In the genomic region with DNA sequence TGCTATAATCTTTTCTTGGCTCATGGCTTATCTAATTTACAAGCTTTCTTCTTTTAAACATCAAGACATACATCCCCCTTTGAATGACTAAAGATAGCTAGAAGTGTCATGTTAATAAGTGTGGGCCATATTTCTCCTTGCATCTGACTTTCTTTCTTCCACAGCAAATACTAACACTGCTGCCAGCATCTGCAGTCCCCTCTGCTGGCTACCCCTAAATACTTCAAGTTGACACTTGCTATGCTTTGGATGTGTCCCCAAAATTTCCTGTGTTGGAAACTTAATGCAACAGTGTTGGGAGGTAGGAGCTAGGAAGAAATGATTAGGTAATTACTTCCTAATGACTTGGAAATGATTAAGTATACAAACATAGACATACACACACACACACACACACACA, we compare ENCODE assay signal across 17 cellular contexts.
DNase-seq lines count a peak whose midpoint lies in the region; ATAC-seq, FAIRE-seq and TF ChIP-seq lines count a peak whose summit lies in the region.
"Had no signal": no experiment of that assay in that cellular context is flagged by ENCODE, and none has a peak within 500 bp of the region (broad histone marks: within the 10 kb centered on the region; RNA-seq: fewer than 3 reads in every experiment).

No MANE protein-coding gene starts in this region.

- DNase-seq in H1 (ENCODE audit: low read depth in 1 of 2, low spot score in 2 of 2) (no peak), neural progenitor cell (ENCODE audit: low spot score) (no peak), left lung (no peak), Karpas-422 (no peak)
- no peak for DNase-seq in activated CD4-positive, alpha-beta T cell treated with anti-CD3 and anti-CD28 coated beads for 1 hour
- DNase-seq: ACHN; BE2C; Caco-2; CD4-positive, alpha-beta T cell; DMS153; DMS79; GDM1; HCEC 1CT had no signal

- H3K79me1 ChIP-seq in H1 (ENCODE audit: low read depth, low read length): no peaks in the 10 kb centered on the region

- no peak overlapping the region for H4K5ac ChIP-seq in H1 (ENCODE audit: insufficient read length, low read depth, low read length)

- no peaks in the 10 kb centered on the region for H3K4me1 ChIP-seq in Loucy (ENCODE audit: insufficient read depth, low read length, poor library complexity, severe bottlenecking)
- H3K4me1 ChIP-seq in H1 (replicated peaks in 1 of 4; ENCODE audit: control insufficient read depth in 3 of 4, insufficient read depth in 4 of 4, low read length in 3 of 4): 0 out of 7 replicates have a peak, but pooled peaks cover 0 to 2% (median 0%) of the 10 kb centered on the region in 4 experiments
- H3K4me1 ChIP-seq in neural progenitor cell: no peaks in the 10 kb centered on the region
- no peaks in the 10 kb centered on the region for H3K4me1 ChIP-seq in left lung
- H3K4me1 ChIP-seq in Karpas-422 (ENCODE audit: low read length): no peaks in the 10 kb centered on the region
- H3K4me1 ChIP-seq: BE2C, Caco-2 had no signal

- H3K9me2 ChIP-seq in Loucy (replicated peaks; ENCODE audit: low read depth, low read length) (no peaks in the 10 kb centered on the region), Karpas-422 (replicated peaks; ENCODE audit: insufficient read depth, low read length) (no peaks in the 10 kb centered on the region)

- CTCF ChIA-PET in H1 (lab: Charles Lee; ENCODE audit: partially characterized antibody): interaction anchor here (1.0 to 2.1 kb wide), 7 partner anchors 15 to 667 kb away, joined by 3 to 9 read pairs (median 3); no protein-coding TSS in a partner anchor

- H2BK20ac ChIP-seq in H1 (ENCODE audit: low read length): no peak overlapping the region

- H3K79me2 ChIP-seq in Loucy (ENCODE audit: insufficient read depth, low read length) (no peaks in the 10 kb centered on the region), H1 (ENCODE audit: control insufficient read depth in 1 of 2, insufficient read depth in 2 of 2, low read length in 2 of 2) (no peaks in the 10 kb centered on the region), neural progenitor cell (ENCODE audit: low read depth) (no peaks in the 10 kb centered on the region), Karpas-422 (ENCODE audit: low read length) (no peaks in the 10 kb centered on the region)

- intact Hi-C loops in left lung (cut with DNase I): no loop called here

- peaks cover 6% of the 10 kb centered on the region for H3K4me1 Mint-ChIP-seq in neural progenitor cell

- no peak overlapping the region for H3K18ac ChIP-seq in H1 (ENCODE audit: extremely low read depth, low read length)

- H3K27me3 ChIP-seq in Loucy (ENCODE audit: insufficient read depth, low read length, poor library complexity, severe bottlenecking) (no peaks in the 10 kb centered on the region), H1 (replicated peaks in 1 of 4; ENCODE audit: control insufficient read depth in 3 of 4, extremely low read depth in 1 of 4, insufficient read depth in 3 of 4, low read length in 3 of 4) (no peaks in the 10 kb centered on the region), neural progenitor cell (no peaks in the 10 kb centered on the region), left lung (no peaks in the 10 kb centered on the region), Karpas-422 (ENCODE audit: low read length) (no peaks in the 10 kb centered on the region)
- H3K27me3 ChIP-seq: BE2C had no signal

- TF ChIP-seq RAD21 in H1 (IDR thresholded peaks at IDR 0.05 in 1 of 2, conservative IDR thresholded peaks at IDR 0.05 in 1 of 2; ENCODE audit: low read depth in 2 of 2, low read length in 2 of 2): peak; percentile 55 to 64

- FAIRE-seq in H1 (lab: Jason Lieb, UNC): no peak
- FAIRE-seq: A204.1, H54 had no signal

- H4K20me1 ChIP-seq in Loucy (ENCODE audit: insufficient read depth, low read length, poor library complexity, severe bottlenecking) (no peaks in the 10 kb centered on the region), H1 (replicated peaks in 1 of 2; ENCODE audit: control insufficient read depth in 1 of 2, insufficient read depth in 2 of 2, low read length in 2 of 2) (no peaks in the 10 kb centered on the region), neural progenitor cell (ENCODE audit: low read depth) (no peaks in the 10 kb centered on the region), Karpas-422 (ENCODE audit: insufficient read depth, low read depth, low read length) (no peaks in the 10 kb centered on the region)

- ATAC-seq in left lung: no peak

- H3K14ac ChIP-seq in H1 (ENCODE audit: insufficient read length): no peak overlapping the region

- H3K56ac ChIP-seq in H1 (replicated peaks; ENCODE audit: insufficient read length, low read depth, low read length): no peak overlapping the region

- H2BK12ac ChIP-seq in H1 (ENCODE audit: low read depth, low read length): no peak overlapping the region

- H3K4me3 Mint-ChIP-seq in neural progenitor cell: no peak overlapping the region
- H3K4me3 Mint-ChIP-seq: CD4-positive, alpha-beta T cell had no signal

- no peak overlapping the region for H3K27ac Mint-ChIP-seq in neural progenitor cell
- H3K27ac Mint-ChIP-seq: CD4-positive, alpha-beta T cell had no signal

- no peak overlapping the region for H4K91ac ChIP-seq in H1 (replicated peaks; ENCODE audit: insufficient read length, low read length)

- no peak overlapping the region for H3K4ac ChIP-seq in H1 (replicated peaks; ENCODE audit: insufficient read length, low read depth, low read length)

- H2BK15ac ChIP-seq in H1 (ENCODE audit: low read length): no peak overlapping the region

- H3K4me2 ChIP-seq in Loucy (ENCODE audit: low read depth, low read length, poor library complexity, severe bottlenecking) (no peak overlapping the region), H1 (ENCODE audit: insufficient read depth in 1 of 2, low read depth in 2 of 2, low read length in 2 of 2) (no peak overlapping the region), neural progenitor cell (no peak overlapping the region), Karpas-422 (ENCODE audit: low read depth, low read length, poor library complexity, severe bottlenecking) (no peak overlapping the region)

- H3K9me3 Mint-ChIP-seq in neural progenitor cell: no peaks in the 10 kb centered on the region
- H3K9me3 Mint-ChIP-seq: CD4-positive, alpha-beta T cell had no signal

- H3K9ac ChIP-seq in Loucy (ENCODE audit: low read depth, low read length, poor library complexity, severe bottlenecking) (no peak overlapping the region), H1 (replicated peaks in 1 of 4; ENCODE audit: extremely low read depth in 1 of 4, low read depth in 3 of 4, low read length in 3 of 4) (no peak overlapping the region), neural progenitor cell (no peak overlapping the region), Karpas-422 (ENCODE audit: low read length) (no peak overlapping the region)

- H3K23me2 ChIP-seq in H1 (ENCODE audit: low read depth, low read length): no peaks in the 10 kb centered on the region

- no peak overlapping the region for H4K8ac ChIP-seq in H1 (ENCODE audit: extremely low read depth, insufficient read depth, low read length)

- H3K27me3 Mint-ChIP-seq in neural progenitor cell (ENCODE audit: insufficient read depth, low read depth): no peaks in the 10 kb centered on the region
- H3K27me3 Mint-ChIP-seq: CD4-positive, alpha-beta T cell had no signal

- H3K36me3 Mint-ChIP-seq in neural progenitor cell: no peaks in the 10 kb centered on the region

- TF ChIP-seq POLR2A in H1 (IDR thresholded peaks at IDR 0.05; ENCODE audit: control extremely low read depth in 1 of 2, low read depth in 2 of 2, low read length in 2 of 2): no peak

- no peaks in the 10 kb centered on the region for H3K36me3 ChIP-seq in Loucy (ENCODE audit: insufficient read depth, low read length)
- no peaks in the 10 kb centered on the region for H3K36me3 ChIP-seq in H1 (ENCODE audit: control insufficient read depth in 2 of 4, insufficient read depth in 4 of 4, low read length in 3 of 4)
- H3K36me3 ChIP-seq in neural progenitor cell: no peaks in the 10 kb centered on the region
- H3K36me3 ChIP-seq in left lung: no peaks in the 10 kb centered on the region
- no peaks in the 10 kb centered on the region for H3K36me3 ChIP-seq in Karpas-422 (ENCODE audit: insufficient read depth, low read length)
- H3K36me3 ChIP-seq: BE2C had no signal

- no peaks in the 10 kb centered on the region for H3F3A ChIP-seq in Loucy (ENCODE audit: low read depth)
- no peaks in the 10 kb centered on the region for H3F3A ChIP-seq in neural progenitor cell (ENCODE audit: low read depth)

- peak; percentile 17; the same call in 1 of the 2 replicates for TF ChIP-seq CTCF in Loucy (conservative IDR thresholded peaks at IDR 0.05; ENCODE audit: low read length)
- peak in 1 of 3 experiments; percentile 31; a peak in 2 of 4 replicates for TF ChIP-seq CTCF in H1 (IDR thresholded peaks at IDR 0.05; ENCODE audit: control extremely low read depth in 1 of 3, insufficient read depth in 1 of 3, low read depth in 1 of 3, low read length in 3 of 3)
- peak; percentile 15 for TF ChIP-seq CTCF in neural progenitor cell (IDR thresholded peaks at IDR 0.05)
- TF ChIP-seq CTCF in left lung (IDR thresholded peaks at IDR 0.05): no peak

- no peak overlapping the region for H3K23ac ChIP-seq in H1 (ENCODE audit: insufficient read length)

- H3K27ac ChIP-seq in H1 (ENCODE audit: low read depth, low read length) (no peak overlapping the region), neural progenitor cell (no peak overlapping the region), left lung (no peak overlapping the region), Karpas-422 (ENCODE audit: low read length) (no peak overlapping the region)
- H3K27ac ChIP-seq: C4-2B had no signal

- TF ChIP-seq EP300 in H1 (IDR thresholded peaks at IDR 0.05; ENCODE audit: borderline replicate concordance in 1 of 2, low read depth in 2 of 2, low read length in 2 of 2): no peak

- POLR2A ChIA-PET in H1 (lab: Charles Lee; ENCODE audit: partially characterized antibody): no interaction called here

- H2AFZ ChIP-seq in Loucy (ENCODE audit: low read length) (no peak overlapping the region), H1 (ENCODE audit: low read length) (no peak overlapping the region), neural progenitor cell (replicated peaks) (no peak overlapping the region), Karpas-422 (ENCODE audit: low read length) (no peak overlapping the region)

- H2BK5ac ChIP-seq in H1 (ENCODE audit: low read depth, low read length): no peak overlapping the region

- no peak overlapping the region for H2BK120ac ChIP-seq in H1 (replicated peaks; ENCODE audit: low read depth, low read length)

- H2AK5ac ChIP-seq in H1 (ENCODE audit: low read depth, low read length): no peak overlapping the region

- no peak overlapping the region for H3K4me3 ChIP-seq in Loucy (ENCODE audit: low read length, poor library complexity, severe bottlenecking)
- H3K4me3 ChIP-seq in H1 (ENCODE audit: extremely low read depth in 1 of 4, insufficient read depth in 2 of 4, low read depth in 3 of 4, low read length in 4 of 4): no peak overlapping the region
- no peak overlapping the region for H3K4me3 ChIP-seq in neural progenitor cell
- H3K4me3 ChIP-seq in left lung: no peak overlapping the region
- no peak overlapping the region for H3K4me3 ChIP-seq in Karpas-422 (ENCODE audit: low read length)

- H3K9me3 ChIP-seq in Loucy (ENCODE audit: insufficient read depth, low read depth, low read length) (no peaks in the 10 kb centered on the region), H1 (ENCODE audit: insufficient read depth in 2 of 2, low read depth in 1 of 2, low read length in 1 of 2) (no peaks in the 10 kb centered on the region), neural progenitor cell (ENCODE audit: low read depth) (no peaks in the 10 kb centered on the region), left lung (no peaks in the 10 kb centered on the region), Karpas-422 (ENCODE audit: low read length) (no peaks in the 10 kb centered on the region)
- H3K9me3 ChIP-seq: BE2C, Caco-2 had no signal

Comparison
In these comparisons a context has a peak if more than half of its experiments do, and no peak if none do; other contexts are left out.
1. CTCF ChIP-seq: peak in Loucy (single experiment) and neural progenitor cell (single experiment); none in left lung (0 of 2).